9 cellular contexts compared by ENCODE assay signal in the genomic region with DNA sequence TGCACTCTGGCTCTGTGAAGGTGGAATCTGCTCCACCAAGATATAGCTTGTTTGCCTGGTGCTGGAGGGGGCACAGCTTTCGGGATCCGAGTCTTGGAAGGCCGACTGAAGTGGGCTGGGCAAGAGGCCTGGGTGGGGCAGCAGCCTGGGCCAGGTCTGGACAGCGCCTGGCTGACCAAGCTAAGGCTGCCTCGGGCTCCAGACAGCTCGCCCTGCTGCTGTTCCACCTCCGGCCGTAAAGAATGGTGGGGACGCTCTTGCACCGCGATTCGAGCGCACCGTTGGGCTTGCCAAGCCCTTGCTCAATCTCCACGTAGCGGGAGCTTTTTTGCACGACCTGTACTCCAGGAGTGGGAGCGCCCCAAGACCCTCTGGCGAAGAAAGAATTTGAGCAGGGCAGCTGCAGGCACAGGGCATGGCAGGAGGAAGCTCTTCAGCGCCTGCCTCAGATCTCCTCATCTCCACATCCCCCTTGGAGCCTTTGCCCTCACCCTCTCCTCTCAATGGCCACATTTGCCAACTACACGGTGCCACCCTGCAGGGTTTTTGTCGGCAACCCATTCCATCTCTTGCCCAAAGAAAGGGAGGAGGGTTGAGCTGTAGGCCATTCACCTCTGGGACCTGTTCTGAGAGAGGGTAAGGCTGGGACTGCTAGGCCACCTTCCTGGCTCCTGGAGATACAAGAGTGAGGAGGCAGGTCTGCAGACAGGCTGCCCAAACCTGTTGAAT. TPM values are rescaled to one million over a fixed set of nuclear protein-coding genes. Genes with fewer than 3 reads are reported as not detected.
DNase-seq lines count a peak whose midpoint lies in the region; ATAC-seq, FAIRE-seq and TF ChIP-seq lines count a peak whose summit lies in the region.
"Had no signal": no experiment of that assay in that cellular context is flagged by ENCODE, and none has a peak within 500 bp of the region (broad histone marks: within the 10 kb centered on the region; RNA-seq: fewer than 3 reads in every experiment).

No MANE protein-coding gene starts in this region.

- no peak overlapping the region for H3K27ac ChIP-seq in left lung

- TF ChIP-seq CTCF in AG09319 (IDR thresholded peaks at IDR 0.05; ENCODE audit: low read depth, low read length) (peak; percentile 78), GM13976 (IDR thresholded peaks at IDR 0.05; ENCODE audit: borderline replicate concordance, control extremely low read depth, extremely low read depth, insufficient read depth, missing control alignments) (peak; percentile 69), bronchial epithelial cell (IDR thresholded peaks at IDR 0.05; ENCODE audit: insufficient read depth, low read length, severe bottlenecking) (peak; percentile 91), left lung (IDR thresholded peaks at IDR 0.05) (peak; percentile 57 to 68), type B pancreatic cell (conservative IDR thresholded peaks at IDR 0.05) (peak; percentile 80)

- H3K4me1 Mint-ChIP-seq in type B pancreatic cell (ENCODE audit: unreplicated experiment): no peaks in the 10 kb centered on the region
- H3K4me1 Mint-ChIP-seq: IgD-negative memory B cell had no signal

- H3K36me3 ChIP-seq in bronchial epithelial cell (ENCODE audit: control insufficient read depth, insufficient read depth, low read length) (no peaks in the 10 kb centered on the region), left lung (no peaks in the 10 kb centered on the region)

- ATAC-seq in HG02973 (IDR thresholded peaks at IDR 0.05; ENCODE audit: unreplicated experiment): peak; percentile 78
- peak; percentile 97 for ATAC-seq in left lung

- intact Hi-C loops in left lung (cut with DNase I): loop anchor here in 1 of 2 donors (5.0 kb wide), 1 partner anchor 884 kb away; the partner anchor contains the start of gene GABRQ

- FAIRE-seq in bronchial epithelial cell (lab: Jason Lieb, UNC): no peak

- no peak overlapping the region for H3K4me3 ChIP-seq in bronchial epithelial cell (ENCODE audit: low read depth, low read length)
- H3K4me3 ChIP-seq in left lung: no peak overlapping the region

- in situ Hi-C loops in GM13976 (cut with MboI; ENCODE audit: low sequenced_read_pairs, unreplicated experiment): loop anchor here (25.0 kb wide), 2 partner anchors 884 to 1059 kb away; partner anchors contain the start of gene GABRQ

- H3K9me3 Mint-ChIP-seq in type B pancreatic cell: no peaks in the 10 kb centered on the region
- H3K9me3 Mint-ChIP-seq: IgD-negative memory B cell had no signal

- H3K4me3 Mint-ChIP-seq in type B pancreatic cell: no peak overlapping the region
- H3K4me3 Mint-ChIP-seq: IgD-negative memory B cell had no signal

- DNase-seq in AG09319 (ENCODE audit: extremely low read depth, low read depth): peak; percentile 19
- DNase-seq in GM13976 (ENCODE audit: low spot score): peak; percentile 64
- DNase-seq in NCI-H748 treated with DMSO at 0.1 percent for 48 hours (lab: John Stamatoyannopoulos, UW): peak; percentile 7
- peak; percentile 34 for DNase-seq in bronchial epithelial cell (ENCODE audit: low read depth)
- DNase-seq in left lung: peak; percentile 41 to 65
- no peak for DNase-seq in type B pancreatic cell (ENCODE audit: extremely low spot score, unreplicated experiment)
- DNase-seq in DMS114 treated with DMSO at 0.1 percent for 48 hours (lab: John Stamatoyannopoulos, UW; ENCODE audit: unreplicated experiment): no peak

- no peaks in the 10 kb centered on the region for H3K4me1 ChIP-seq in left lung

- H3K36me3 Mint-ChIP-seq in type B pancreatic cell: no peaks in the 10 kb centered on the region
- H3K36me3 Mint-ChIP-seq: IgD-negative memory B cell had no signal

- H3K27ac Mint-ChIP-seq in type B pancreatic cell: no peak overlapping the region
- H3K27ac Mint-ChIP-seq: IgD-negative memory B cell had no signal

- H3K27me3 ChIP-seq in bronchial epithelial cell (ENCODE audit: control insufficient read depth, insufficient read depth, low read length) (no peaks in the 10 kb centered on the region), left lung (no peaks in the 10 kb centered on the region)

- H3K27me3 Mint-ChIP-seq in type B pancreatic cell: peaks cover 9% of the 10 kb centered on the region

- H3K9me3 ChIP-seq in left lung: no peaks in the 10 kb centered on the region

RNA-seq across cellular contexts. Expression of gene CNGA2, which starts 18.9 kb away (rescaled TPM):
- not detected in 2 replicates for total RNA-seq in bronchial epithelial cell
- not detected for total RNA-seq in left lung
- total RNA-seq in type B pancreatic cell (ENCODE audit: low replicate concordance): not detected in 2 replicates

RNA-seq across cellular contexts. Expression of gene FATE1, which starts 37.6 kb away (rescaled TPM):
- total RNA-seq in bronchial epithelial cell: not detected in 2 replicates
- not detected for total RNA-seq in left lung
- total RNA-seq in type B pancreatic cell (ENCODE audit: low replicate concordance): 0.29 and 0.62 TPM in 2 replicates

RNA-seq across cellular contexts. Expression of gene PRRG3, which starts 58.2 kb away (rescaled TPM):
- total RNA-seq in bronchial epithelial cell: not detected in 2 replicates
- 1 to 10 TPM; 1.9 to 2.1 TPM for total RNA-seq in left lung
- 0.43 and 2.6 TPM in 2 replicates for total RNA-seq in type B pancreatic cell (ENCODE audit: low replicate concordance)

Comparison
In these comparisons a context has a peak if more than half of its experiments do, and no peak if none do; other contexts are left out.
1. DNase-seq: peak in AG09319 (single experiment), GM13976 (single experiment), NCI-H748 treated with DMSO at 0.1 percent for 48 hours (single experiment), bronchial epithelial cell (single experiment) and left lung (2 of 2); none in type B pancreatic cell (single experiment) and DMS114 treated with DMSO at 0.1 percent for 48 hours (single experiment).
2. Peak in every context shown above with its lines, with median percentiles within 50 percentile points of each other: CTCF ChIP-seq.